ENCODE assay signal across 32 cellular contexts in the genomic region with DNA sequence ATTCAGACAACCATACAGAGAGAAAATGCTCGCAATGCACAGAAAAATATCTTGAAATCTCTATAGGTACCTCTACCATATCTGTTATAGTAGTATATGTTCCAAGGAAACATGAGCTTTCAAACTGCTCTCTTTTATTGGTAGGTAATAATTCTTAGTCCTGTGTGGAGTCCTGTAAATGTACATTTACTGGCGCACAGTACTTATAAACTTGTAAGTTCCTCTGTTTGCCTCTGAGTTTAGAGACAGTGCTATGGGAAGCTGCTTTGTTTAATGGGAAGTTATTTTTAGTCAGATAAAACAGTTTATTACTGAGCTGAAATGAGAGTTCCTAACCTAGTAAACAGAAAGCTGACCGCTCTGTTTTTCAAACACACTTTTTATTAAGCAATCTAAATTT.
"Had no signal": no experiment of that assay in that cellular context is flagged by ENCODE, and none has a peak within 500 bp of the region (broad histone marks: within the 10 kb centered on the region; RNA-seq: fewer than 3 reads in every experiment).

No MANE protein-coding gene starts in this region.

- H3K9me3 Mint-ChIP-seq: activated B cell treated with CpG ODN at 0.5 μM for 24 hours; activated CD4-positive, alpha-beta T cell treated with anti-CD3 and anti-CD28 coated beads, Interleukin-2, amount 10 ng/mL, durations not matched to agents 24 days and 14 days; activated naive CD4-positive, alpha-beta T cell treated with anti-CD3 and anti-CD28 coated beads, Interleukin-2, amount 50 U/mL, for 24 hours; activated naive CD8-positive, alpha-beta T cell treated with anti-CD3 and anti-CD28 coated beads, Interleukin-2, amount 50 U/mL, for 24 hours; activated T-cell treated with anti-CD3 and anti-CD28 coated beads, Interleukin-2, amount 50 U/mL, for 24 hours; activated T-helper 1 cell treated with anti-CD3 and anti-CD28 coated beads, Interleukin-12 subunit alpha, Interleukin-12 subunit beta, Interleukin-2, Interleukin-4 antibody, amounts not matched to agents 30 ng/mL and 10 ng/mL and 1 ng/mL, durations not matched to agents 14 hours and 24 hours and 36 hours; brain; central memory CD8-positive, alpha-beta T cell had no signal

- H3K4me3 Mint-ChIP-seq: activated B cell treated with CpG ODN at 0.5 μM for 24 hours; activated CD4-positive, alpha-beta T cell treated with anti-CD3 and anti-CD28 coated beads, Interleukin-2, amount 10 ng/mL, durations not matched to agents 24 days and 14 days; activated CD8-positive, alpha-beta memory T cell treated with anti-CD3 and anti-CD28 coated beads, Interleukin-2, amount 10 ng/mL, durations not matched to agents 7 days and 5 days; activated naive CD4-positive, alpha-beta T cell treated with anti-CD3 and anti-CD28 coated beads, Interleukin-2, amount 50 U/mL, for 24 hours; activated naive CD8-positive, alpha-beta T cell treated with anti-CD3 and anti-CD28 coated beads, Interleukin-2, amount 50 U/mL, for 24 hours; activated T-cell treated with anti-CD3 and anti-CD28 coated beads, Interleukin-2, amount 50 U/mL, for 24 hours; activated T-helper 1 cell treated with anti-CD3 and anti-CD28 coated beads, Interleukin-12 subunit alpha, Interleukin-12 subunit beta, Interleukin-2, Interleukin-4 antibody, amounts not matched to agents 30 ng/mL and 10 ng/mL and 1 ng/mL, durations not matched to agents 14 hours and 24 hours and 36 hours; brain; central memory CD8-positive, alpha-beta T cell had no signal

- H3K9me3 ChIP-seq: ascending aorta, Peyer's patch, SJCRH30, SK-N-SH had no signal

- H3K27ac ChIP-seq: ascending aorta, Peyer's patch, RWPE1, SJCRH30 had no signal

- H3K4me2 ChIP-seq: SK-N-SH had no signal

- H3K4me1 ChIP-seq: ascending aorta, Peyer's patch, SJCRH30 had no signal

- H3K4me1 Mint-ChIP-seq: activated B cell treated with CpG ODN at 0.5 μM for 24 hours; activated CD4-positive, alpha-beta T cell treated with anti-CD3 and anti-CD28 coated beads, Interleukin-2, amount 10 ng/mL, durations not matched to agents 24 days and 14 days; activated CD8-positive, alpha-beta memory T cell treated with anti-CD3 and anti-CD28 coated beads, Interleukin-2, amount 10 ng/mL, durations not matched to agents 7 days and 5 days; activated naive CD4-positive, alpha-beta T cell treated with anti-CD3 and anti-CD28 coated beads, Interleukin-2, amount 50 U/mL, for 24 hours; activated naive CD8-positive, alpha-beta T cell treated with anti-CD3 and anti-CD28 coated beads, Interleukin-2, amount 50 U/mL, for 24 hours; brain had no signal

- H3K27me3 ChIP-seq: ascending aorta, Peyer's patch, SJCRH30 had no signal

- ATAC-seq: activated CD8-positive, alpha-beta memory T cell treated with anti-CD3 and anti-CD28 coated beads, Interleukin-2, amount 10 ng/mL, durations not matched to agents 7 days and 5 days; activated naive CD8-positive, alpha-beta T cell treated with anti-CD3 and anti-CD28 coated beads, Interleukin-2, amount 50 U/mL, for 24 hours had no signal

- DNase-seq: activated B cell treated with CpG ODN at 0.5 μM for 24 hours; activated CD4-positive, alpha-beta T cell treated with anti-CD3 and anti-CD28 coated beads for 1 hour; activated CD4-positive, alpha-beta T cell treated with anti-CD3 and anti-CD28 coated beads, Interleukin-2, amount 10 ng/mL, durations not matched to agents 24 days and 14 days; activated CD4-positive, alpha-beta T cell treated with anti-CD3 and anti-CD28 coated beads, Interleukin-2, amount 50 U/mL, for 48 hours; activated CD8-positive, alpha-beta memory T cell treated with anti-CD3 and anti-CD28 coated beads, Interleukin-2, amount 10 ng/mL, durations not matched to agents 7 days and 5 days; activated effector memory CD4-positive, alpha-beta T cell treated with Interleukin-2 at 50 U/mL for 16 hours; activated naive CD4-positive, alpha-beta T cell; activated naive CD8-positive, alpha-beta T cell treated with anti-CD3 and anti-CD28 coated beads, Interleukin-2, amount 50 U/mL, for 24 hours; activated T-cell treated with anti-CD3 and anti-CD28 coated beads, Interleukin-2, amount 50 U/mL, for 24 hours; amniotic stem cell; MM.1S; NCI-H1105; NCI-H1436; NCI-H1694 treated with DMSO at 0.1 percent for 48 hours; NCI-H2029 treated with DMSO at 0.1 percent for 48 hours; NCI-H345; NCI-H510A; NCI-H69; NK-92 treated with Interleukin-12 subunit alpha and Interleukin-12 subunit beta, amount 100 ng/mL, for 24 hours; OCI-M1; Peyer's patch; Right ventricle myocardium superior; SJCRH30; SK-N-SH; T-helper 1 cell; T-helper 9 cell had no signal

- H3K27ac Mint-ChIP-seq: activated B cell treated with CpG ODN at 0.5 μM for 24 hours; activated CD4-positive, alpha-beta T cell treated with anti-CD3 and anti-CD28 coated beads, Interleukin-2, amount 10 ng/mL, durations not matched to agents 24 days and 14 days; activated CD8-positive, alpha-beta memory T cell treated with anti-CD3 and anti-CD28 coated beads, Interleukin-2, amount 10 ng/mL, durations not matched to agents 7 days and 5 days; activated naive CD4-positive, alpha-beta T cell treated with anti-CD3 and anti-CD28 coated beads, Interleukin-2, amount 50 U/mL, for 24 hours; activated naive CD8-positive, alpha-beta T cell treated with anti-CD3 and anti-CD28 coated beads, Interleukin-2, amount 50 U/mL, for 24 hours; activated T-cell treated with anti-CD3 and anti-CD28 coated beads, Interleukin-2, amount 50 U/mL, for 24 hours; activated T-helper 1 cell treated with anti-CD3 and anti-CD28 coated beads, Interleukin-12 subunit alpha, Interleukin-12 subunit beta, Interleukin-2, Interleukin-4 antibody, amounts not matched to agents 30 ng/mL and 10 ng/mL and 1 ng/mL, durations not matched to agents 14 hours and 24 hours and 36 hours; brain had no signal

- H3K4me3 ChIP-seq: ascending aorta, Peyer's patch, SJCRH30 had no signal

- H3K9ac ChIP-seq: SK-N-SH had no signal

- H3K27me3 Mint-ChIP-seq: activated B cell treated with CpG ODN at 0.5 μM for 24 hours; activated CD4-positive, alpha-beta T cell treated with anti-CD3 and anti-CD28 coated beads, Interleukin-2, amount 10 ng/mL, durations not matched to agents 24 days and 14 days; activated CD8-positive, alpha-beta memory T cell treated with anti-CD3 and anti-CD28 coated beads, Interleukin-2, amount 10 ng/mL, durations not matched to agents 7 days and 5 days; activated naive CD4-positive, alpha-beta T cell treated with anti-CD3 and anti-CD28 coated beads, Interleukin-2, amount 50 U/mL, for 24 hours; activated naive CD8-positive, alpha-beta T cell treated with anti-CD3 and anti-CD28 coated beads, Interleukin-2, amount 50 U/mL, for 24 hours; activated T-cell treated with anti-CD3 and anti-CD28 coated beads, Interleukin-2, amount 50 U/mL, for 24 hours; brain; central memory CD8-positive, alpha-beta T cell had no signal
